29 cellular contexts compared by ENCODE assay signal in genomic region chr7:144819566-144819965, GRCh38. TPM values are rescaled to one million over a fixed set of nuclear protein-coding genes. Genes with fewer than 3 reads are reported as not detected.
DNase-seq lines count a peak whose midpoint lies in the region; ATAC-seq, FAIRE-seq and TF ChIP-seq lines count a peak whose summit lies in the region.
"Had no signal": no experiment of that assay in that cellular context is flagged by ENCODE, and none has a peak within 500 bp of the region (broad histone marks: within the 10 kb centered on the region; RNA-seq: fewer than 3 reads in every experiment).

No MANE protein-coding gene starts in this region.

- no peak overlapping the region for H3K4me3 ChIP-seq in lower leg skin (ENCODE audit: low read depth, poor library complexity, severe bottlenecking)
- H3K4me3 ChIP-seq: BLaER1 treated with 17β-estradiol and CSF1 and Interleukin-3, amounts not matched to agents 10 nM and 100 nM; right atrium auricular region; tibial artery had no signal

- TF ChIP-seq POLR2A in GM12891 (IDR thresholded peaks at IDR 0.05; ENCODE audit: low read depth, low read length) (no peak), lower leg skin (IDR thresholded peaks at IDR 0.05) (no peak)

- 67 to 75% methylated on average over 1 of the region's 1 CpG for WGBS in lower leg skin, 2 donors

- H3K27ac Mint-ChIP-seq in activated T-cell treated with anti-CD3 and anti-CD28 coated beads, Interleukin-2, amount 50 U/mL, for 72 hours, result peak overlapping the region; percentile 99
- peak overlapping the region; percentile 67 for H3K27ac Mint-ChIP-seq in activated T-helper 2 cell treated with anti-CD3 and anti-CD28 coated beads, Interferon-gamma antibody, Interleukin-2, Interleukin-4, amounts not matched to agents 10 μg/mL and 5 μg/mL and 100 μg/mL, durations not matched to agents 14 hours and 24 hours and 36 hours
- H3K27ac Mint-ChIP-seq in naive thymus-derived CD8-positive, alpha-beta T cell, result peak overlapping the region; percentile 92 to 98 (median 94)
- H3K27ac Mint-ChIP-seq: dendritic cell treated with granulocyte-macrophage colony-stimulating factor and Interleukin-4, amounts not matched to agents 40 ng/mL and 50 ng/mL, for 4 days had no signal

- FAIRE-seq in GM12891 (lab: Jason Lieb, UNC), result peak; percentile 38
- FAIRE-seq: endometrium, islet of Langerhans had no signal

- H3K4me1 Mint-ChIP-seq in activated T-cell treated with anti-CD3 and anti-CD28 coated beads, Interleukin-2, amount 50 U/mL, for 72 hours (ENCODE audit: low read depth), result peaks cover 73% of the 10 kb centered on the region
- H3K4me1 Mint-ChIP-seq in activated T-helper 2 cell treated with anti-CD3 and anti-CD28 coated beads, Interferon-gamma antibody, Interleukin-2, Interleukin-4, amounts not matched to agents 10 μg/mL and 5 μg/mL and 100 μg/mL, durations not matched to agents 14 hours and 24 hours and 36 hours (ENCODE audit: low read depth), result peaks cover 63% of the 10 kb centered on the region
- H3K4me1 Mint-ChIP-seq in naive thymus-derived CD8-positive, alpha-beta T cell, result peaks cover 44 to 83% (median 75%) of the 10 kb centered on the region in 4 donors

- DNase-seq in activated T-cell treated with anti-CD3 and anti-CD28 coated beads, Interleukin-2, amount 50 U/mL, for 72 hours, result no peak
- no peak for DNase-seq in activated T-cell treated with anti-CD3 and anti-CD28 coated beads for 4 hours
- DNase-seq in GM12891 (ENCODE audit: insufficient read length, low spot score), result no peak
- no peak for DNase-seq in activated T-helper 2 cell treated with anti-CD3 and anti-CD28 coated beads, Interferon-gamma antibody, Interleukin-2, Interleukin-4, amounts not matched to agents 10 μg/mL and 5 μg/mL and 100 μg/mL, durations not matched to agents 14 hours and 24 hours and 36 hours (ENCODE audit: low spot score)
- no peak for DNase-seq in naive thymus-derived CD8-positive, alpha-beta T cell
- no peak for DNase-seq in COLO829 (ENCODE audit: low spot score)
- DNase-seq in lower leg skin (ENCODE audit: low spot score in 2 of 2), result no peak
- no peak for DNase-seq in NCI-H510A treated with DMSO at 0.1 percent for 48 hours (lab: John Stamatoyannopoulos, UW)
- DNase-seq: ACHN; activated effector memory CD4-positive, alpha-beta T cell treated with anti-CD3 and anti-CD28 coated beads, Interleukin-2, amount 50 U/mL, for 16 hours; aorta; caudate nucleus; DMS 273 treated with DMSO at 0.1 percent for 48 hours; left ventricle myocardium superior; midbrain; NCI-H1092 treated with DMSO at 0.1 percent for 48 hours; NCI-H2029; NCI-H226; NCI-H748 treated with DMSO at 0.1 percent for 48 hours; RPMI8226; stimulated activated CD4-positive, alpha-beta T cell treated with anti-CD3 and anti-CD28 coated beads, Interleukin-2, amount 100 ng/mL, for 48 hours; stimulated activated naive CD4-positive, alpha-beta T cell; T-helper 9 cell; tibial artery had no signal

- POLR2A ChIA-PET in naive thymus-derived CD8-positive, alpha-beta T cell (lab: Charles Lee), result interaction anchor here (11.2 kb wide), 1 partner anchor 15 kb away, joined by 307 read pairs; the partner anchor contains the start of gene TPK1

- intact Hi-C loops in activated T-helper 2 cell treated with anti-CD3 and anti-CD28 coated beads, Interferon-gamma antibody, Interleukin-2, Interleukin-4, amounts not matched to agents 10 μg/mL and 5 μg/mL and 100 μg/mL, durations not matched to agents 14 hours and 24 hours and 36 hours (cut with micrococcal nuclease), result no loop called here
- intact Hi-C loops in lower leg skin (cut with DNase I; ENCODE audit: low total_unique reads), result no loop called here

- H3K9me3 Mint-ChIP-seq in activated T-cell treated with anti-CD3 and anti-CD28 coated beads, Interleukin-2, amount 50 U/mL, for 72 hours, result no peaks in the 10 kb centered on the region
- H3K9me3 Mint-ChIP-seq in activated T-helper 2 cell treated with anti-CD3 and anti-CD28 coated beads, Interferon-gamma antibody, Interleukin-2, Interleukin-4, amounts not matched to agents 10 μg/mL and 5 μg/mL and 100 μg/mL, durations not matched to agents 14 hours and 24 hours and 36 hours, result no peaks in the 10 kb centered on the region
- H3K9me3 Mint-ChIP-seq in naive thymus-derived CD8-positive, alpha-beta T cell, result peaks cover 0 to 8% (median 0%) of the 10 kb centered on the region in 9 donors
- H3K9me3 Mint-ChIP-seq: dendritic cell treated with granulocyte-macrophage colony-stimulating factor and Interleukin-4, amounts not matched to agents 40 ng/mL and 50 ng/mL, for 4 days had no signal

- peaks cover 2 to 3% of the 10 kb centered on the region in 2 donors for H3K36me3 Mint-ChIP-seq in activated T-cell treated with anti-CD3 and anti-CD28 coated beads, Interleukin-2, amount 50 U/mL, for 72 hours (ENCODE audit: insufficient read depth in 2 of 2)
- no peaks in the 10 kb centered on the region for H3K36me3 Mint-ChIP-seq in activated T-helper 2 cell treated with anti-CD3 and anti-CD28 coated beads, Interferon-gamma antibody, Interleukin-2, Interleukin-4, amounts not matched to agents 10 μg/mL and 5 μg/mL and 100 μg/mL, durations not matched to agents 14 hours and 24 hours and 36 hours (ENCODE audit: low read depth)
- peaks cover 0 to 15% (median 0%) of the 10 kb centered on the region in 3 donors for H3K36me3 Mint-ChIP-seq in naive thymus-derived CD8-positive, alpha-beta T cell

- H3K27me3 Mint-ChIP-seq in activated T-cell treated with anti-CD3 and anti-CD28 coated beads, Interleukin-2, amount 50 U/mL, for 72 hours (ENCODE audit: low read depth), result no peaks in the 10 kb centered on the region
- H3K27me3 Mint-ChIP-seq in activated T-helper 2 cell treated with anti-CD3 and anti-CD28 coated beads, Interferon-gamma antibody, Interleukin-2, Interleukin-4, amounts not matched to agents 10 μg/mL and 5 μg/mL and 100 μg/mL, durations not matched to agents 14 hours and 24 hours and 36 hours (ENCODE audit: low read depth), result no peaks in the 10 kb centered on the region
- no peaks in the 10 kb centered on the region for H3K27me3 Mint-ChIP-seq in naive thymus-derived CD8-positive, alpha-beta T cell
- H3K27me3 Mint-ChIP-seq: dendritic cell treated with granulocyte-macrophage colony-stimulating factor and Interleukin-4, amounts not matched to agents 40 ng/mL and 50 ng/mL, for 4 days had no signal

- TF ChIP-seq CTCF in lower leg skin (IDR thresholded peaks at IDR 0.05), result no peak

- H3K4me3 Mint-ChIP-seq in activated T-cell treated with anti-CD3 and anti-CD28 coated beads, Interleukin-2, amount 50 U/mL, for 72 hours, result peak overlapping the region in 1 of 2 donors; percentile 67
- H3K4me3 Mint-ChIP-seq in activated T-helper 2 cell treated with anti-CD3 and anti-CD28 coated beads, Interferon-gamma antibody, Interleukin-2, Interleukin-4, amounts not matched to agents 10 μg/mL and 5 μg/mL and 100 μg/mL, durations not matched to agents 14 hours and 24 hours and 36 hours (ENCODE audit: low read depth), result no peak overlapping the region
- H3K4me3 Mint-ChIP-seq in naive thymus-derived CD8-positive, alpha-beta T cell, result peak overlapping the region in 8 of 10 donors; percentile 5 to 74 (median 52)
- H3K4me3 Mint-ChIP-seq: dendritic cell treated with granulocyte-macrophage colony-stimulating factor and Interleukin-4, amounts not matched to agents 40 ng/mL and 50 ng/mL, for 4 days had no signal

- ATAC-seq in activated T-cell treated with anti-CD3 and anti-CD28 coated beads, Interleukin-2, amount 50 U/mL, for 72 hours (replicated peaks in 1 of 2), result no peak
- no peak for ATAC-seq in naive thymus-derived CD8-positive, alpha-beta T cell
- ATAC-seq: left ventricle myocardium superior had no signal

TF ChIP-seq in GM12891, 5 proteins besides CTCF, POLR2A, EP300 and RAD21:
- TF ChIP-seq SPI1 (IDR thresholded peaks at IDR 0.05; ENCODE audit: low read depth, low read length) (no peak), POLR2AphosphoS5 (IDR thresholded peaks at IDR 0.05; ENCODE audit: low read depth, low read length) (no peak), PAX5 (IDR thresholded peaks at IDR 0.05; ENCODE audit: insufficient read depth, low read length, severe bottlenecking) (no peak), TAF1 (IDR thresholded peaks at IDR 0.05; ENCODE audit: low read depth, low read length) (no peak), POU2F2 (IDR thresholded peaks at IDR 0.05; ENCODE audit: low read depth, low read length) (no peak)

RNA-seq across cellular contexts. Expression of gene TPK1, which starts 16.3 kb away (rescaled TPM):
- total RNA-seq in activated T-cell treated with anti-CD3 and anti-CD28 coated beads, Interleukin-2, amount 50 U/mL, for 72 hours, result 10 to 100 TPM; 26.2 to 31.3 TPM
- polyA plus RNA-seq in GM12891 (2012; ENCODE audit: low read depth, missing spikeins), result 7.8 TPM
- total RNA-seq in activated T-helper 2 cell treated with anti-CD3 and anti-CD28 coated beads, Interferon-gamma antibody, Interleukin-2, Interleukin-4, amounts not matched to agents 10 μg/mL and 5 μg/mL and 100 μg/mL, durations not matched to agents 14 hours and 24 hours and 36 hours, result 12.4 and 17.5 TPM in 2 replicates
- total RNA-seq in naive thymus-derived CD8-positive, alpha-beta T cell, result 10 to 100 TPM; 32.2 to 32.6 TPM
- polyA plus RNA-seq in naive thymus-derived CD8-positive, alpha-beta T cell, result 10 to 100 TPM; 26.1 to 26.6 (median 26.2) TPM
- 1 to 10 TPM; 1.1 to 5.5 (median 3.3) TPM for total RNA-seq in lower leg skin
